Comparison of ENCODE assay signal across 8 cellular contexts in genomic region chr14:49692191-49692757, GRCh38. TPM values are rescaled to one million over a fixed set of nuclear protein-coding genes. Genes with fewer than 3 reads are reported as not detected.
DNase-seq lines count a peak whose midpoint lies in the region; TF ChIP-seq lines count a peak whose summit lies in the region.

No MANE protein-coding gene starts in this region.

- H3K27me3 Mint-ChIP-seq in IgD-negative memory B cell (no peaks in the 10 kb centered on the region), nephron (ENCODE audit: low read depth) (peaks cover 3% of the 10 kb centered on the region)
- H3K27me3 Mint-ChIP-seq in dendritic cell treated with granulocyte-macrophage colony-stimulating factor and Interleukin-4, amounts not matched to agents 40 ng/mL and 50 ng/mL, for 4 days: no peaks in the 10 kb centered on the region

- DNase-seq in AG08395 (ENCODE audit: low spot score) (peak; percentile 8), GM19238 (ENCODE audit: insufficient read length, low spot score) (no peak), SIG-M5 (lab: John Stamatoyannopoulos, UW) (no peak), NCI-H2081 treated with DMSO at 0.1 percent for 48 hours (lab: John Stamatoyannopoulos, UW) (no peak)
- no peak for DNase-seq in activated CD4-positive, CD25-positive, alpha-beta regulatory T cell (lab: John Stamatoyannopoulos, UW)

- H3K9me3 Mint-ChIP-seq in IgD-negative memory B cell: no peaks in the 10 kb centered on the region
- H3K9me3 Mint-ChIP-seq in dendritic cell treated with granulocyte-macrophage colony-stimulating factor and Interleukin-4, amounts not matched to agents 40 ng/mL and 50 ng/mL, for 4 days: no peaks in the 10 kb centered on the region
- no peaks in the 10 kb centered on the region for H3K9me3 Mint-ChIP-seq in nephron

- H3K36me3 Mint-ChIP-seq in IgD-negative memory B cell (no peaks in the 10 kb centered on the region), nephron (ENCODE audit: low read depth) (no peaks in the 10 kb centered on the region)
- peaks cover 7% of the 10 kb centered on the region for H3K36me3 Mint-ChIP-seq in dendritic cell treated with granulocyte-macrophage colony-stimulating factor and Interleukin-4, amounts not matched to agents 40 ng/mL and 50 ng/mL, for 4 days (ENCODE audit: low read depth)

- H3K27ac Mint-ChIP-seq in IgD-negative memory B cell (peak overlapping the region; percentile 37 to 93 (median 80)), nephron (peak overlapping the region; percentile 97 to 98 (median 98))
- H3K27ac Mint-ChIP-seq in dendritic cell treated with granulocyte-macrophage colony-stimulating factor and Interleukin-4, amounts not matched to agents 40 ng/mL and 50 ng/mL, for 4 days: peak overlapping the region; percentile 83

- TF ChIP-seq CTCF in nephron (IDR thresholded peaks at IDR 0.05; ENCODE audit: unreplicated experiment in 3 of 3): no peak

- peaks cover 15 to 27% (median 18%) of the 10 kb centered on the region in 3 donors for H3K4me1 Mint-ChIP-seq in IgD-negative memory B cell
- H3K4me1 Mint-ChIP-seq in dendritic cell treated with granulocyte-macrophage colony-stimulating factor and Interleukin-4, amounts not matched to agents 40 ng/mL and 50 ng/mL, for 4 days (ENCODE audit: low read depth): peaks cover 37% of the 10 kb centered on the region
- H3K4me1 Mint-ChIP-seq in nephron: peaks cover 18% of the 10 kb centered on the region

- intact Hi-C loops in dendritic cell treated with granulocyte-macrophage colony-stimulating factor and Interleukin-4, amounts not matched to agents 40 ng/mL and 50 ng/mL, for 4 days (cut with micrococcal nuclease): no loop called here

- H3K4me3 Mint-ChIP-seq in IgD-negative memory B cell (peak overlapping the region; percentile 85 to 91 (median 86)), nephron (peak overlapping the region; percentile 78 to 88 (median 83))
- H3K4me3 Mint-ChIP-seq in dendritic cell treated with granulocyte-macrophage colony-stimulating factor and Interleukin-4, amounts not matched to agents 40 ng/mL and 50 ng/mL, for 4 days: peak overlapping the region; percentile 75

RNA-seq across cellular contexts. Expression of gene KLHDC1, which starts 0.6 kb away (rescaled TPM):
- polyA plus RNA-seq in IgD-negative memory B cell: 2.6 TPM

RNA-seq across cellular contexts. Expression of gene POLE2, which starts 4.3 kb away (rescaled TPM):
- polyA plus RNA-seq in IgD-negative memory B cell: not detected

RNA-seq across cellular contexts. Expression of gene DNAAF2, which starts 57.2 kb away (rescaled TPM):
- polyA plus RNA-seq in IgD-negative memory B cell: 33.4 TPM
